20 cellular contexts compared by ENCODE assay signal in the genomic region with DNA sequence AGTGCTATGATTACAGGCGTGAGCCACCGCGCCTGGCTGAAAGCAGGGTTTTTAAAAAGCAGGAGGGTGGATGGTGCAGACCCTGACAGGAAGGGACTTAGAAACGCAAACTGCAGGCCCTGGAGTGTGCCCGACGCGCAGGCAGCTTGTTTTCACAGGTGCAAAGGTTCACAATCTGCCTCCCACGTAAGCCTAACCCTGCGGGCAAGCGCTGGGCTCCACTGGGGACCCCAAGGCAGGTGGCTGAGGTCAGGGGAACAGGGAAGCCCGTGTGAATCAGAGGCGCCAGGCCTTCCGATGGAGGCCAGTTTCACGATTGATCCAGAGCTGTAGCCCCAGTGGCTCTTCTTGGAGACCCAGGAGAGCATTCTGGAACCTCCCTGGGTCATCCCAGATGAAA.
"Had no signal": no experiment of that assay in that cellular context is flagged by ENCODE, and none has a peak within 500 bp of the region (broad histone marks: within the 10 kb centered on the region; RNA-seq: fewer than 3 reads in every experiment).

No MANE protein-coding gene starts in this region.

- FAIRE-seq: islet of Langerhans had no signal

- ATAC-seq: activated naive CD8-positive, alpha-beta T cell treated with anti-CD3 and anti-CD28 coated beads, Interleukin-2, amount 50 U/mL, for 24 hours; foreskin keratinocyte; left lung; mucosa of descending colon; stimulated activated naive CD8-positive, alpha-beta T cell treated with anti-CD3 and anti-CD28 coated beads, Interleukin-15, Interleukin-2, amounts not matched to agents 100 U/mL and 50 U/mL, for 24 hours; upper lobe of right lung had no signal

- H3K27me3 ChIP-seq: colonic mucosa, foreskin keratinocyte, left lung, upper lobe of right lung had no signal

- H3K4me3 ChIP-seq: colonic mucosa, left lung, mucosa of descending colon, SJCRH30, suprapubic skin, upper lobe of right lung had no signal

- H3K27ac ChIP-seq: colonic mucosa, foreskin keratinocyte, left lung, parathyroid adenoma, SJCRH30, suprapubic skin, upper lobe of right lung had no signal

- H3K36me3 ChIP-seq: colonic mucosa, left lung, SJCRH30, suprapubic skin, upper lobe of right lung had no signal

- H3K9ac ChIP-seq: parathyroid adenoma had no signal

- H3K9me3 ChIP-seq: colonic mucosa, left lung, mucosa of descending colon, SJCRH30, suprapubic skin, upper lobe of right lung had no signal

- H3K4me1 ChIP-seq: colonic mucosa, foreskin keratinocyte, parathyroid adenoma, SJCRH30, suprapubic skin had no signal

- DNase-seq: activated CD4-positive, alpha-beta T cell treated with anti-CD3 and anti-CD28 coated beads, Interleukin-2, amount 10 ng/mL, durations not matched to agents 24 days and 14 days; activated CD8-positive, alpha-beta memory T cell treated with anti-CD3 and anti-CD28 coated beads for 24 hours; activated naive CD4-positive, alpha-beta T cell treated with Interleukin-2 at 50 U/mL for 16 hours; activated naive CD8-positive, alpha-beta T cell treated with anti-CD3 and anti-CD28 coated beads, Interleukin-2, amount 50 U/mL, for 24 hours; anterior cingulate cortex; central memory CD4-positive, alpha-beta T cell; colonic mucosa; foreskin keratinocyte; hippocampal formation; mucosa of descending colon; naive B cell; SJCRH30; stimulated activated CD4-positive, alpha-beta T cell treated with anti-CD3 and anti-CD28 coated beads, Interleukin-2, amount 100 ng/mL, for 24 hours; stimulated activated naive CD8-positive, alpha-beta T cell treated with anti-CD3 and anti-CD28 coated beads, Interleukin-15, Interleukin-2, amounts not matched to agents 100 U/mL and 50 U/mL, for 24 hours; T1000; upper lobe of right lung had no signal
